ENCODE assay signal across 22 cellular contexts in genomic region chr2:32719933-32720716, GRCh38.
DNase-seq lines count a peak whose midpoint lies in the region; ATAC-seq, FAIRE-seq and TF ChIP-seq lines count a peak whose summit lies in the region.
"Had no signal": no experiment of that assay in that cellular context is flagged by ENCODE, and none has a peak within 500 bp of the region (broad histone marks: within the 10 kb centered on the region; RNA-seq: fewer than 3 reads in every experiment).

No MANE protein-coding gene starts in this region.

- DNase-seq in CD4-positive, CD25-positive, alpha-beta regulatory T cell, result no peak
- DNase-seq in dermis blood vessel endothelial cell, result peak; percentile 5
- no peak for DNase-seq in left ventricle myocardium inferior
- DNase-seq in sciatic nerve (ENCODE audit: low spot score), result no peak
- no peak for DNase-seq in CD4-positive, alpha-beta memory T cell
- no peak for DNase-seq in left colon
- no peak for DNase-seq in stimulated activated naive B cell treated with anti-CD40 and anti-IgM and Interleukin-4, amounts not matched to agents 10 μg/mL and 1 μg/mL and 100 μg/mL, for 72 hours
- no peak for DNase-seq in small intestine
- DNase-seq: C1 segment of cervical spinal cord, COR-L47, GF-D8, GM23248, HCEC 1CT, NCI-H1417, NCI-H2081 treated with DMSO at 0.1 percent for 48 hours, NCI-H524, PC-9 had no signal

- intact Hi-C loops in left ventricle myocardium inferior (cut with micrococcal nuclease), result no loop called here
- intact Hi-C loops in sciatic nerve (cut with DNase I), result no loop called here
- intact Hi-C loops in CD4-positive, alpha-beta memory T cell (cut with micrococcal nuclease), result no loop called here
- intact Hi-C loops in left colon (cut with DNase I, micrococcal nuclease), result no loop called here

- 87 to 100% (median 100%) methylated on average over 1 of the region's 1 CpG for WGBS in small intestine, 3 donors

- no peaks in the 10 kb centered on the region for H3K27me3 ChIP-seq in CD4-positive, CD25-positive, alpha-beta regulatory T cell (ENCODE audit: control insufficient read depth, insufficient read depth, low read length)
- H3K27me3 ChIP-seq in left ventricle myocardium inferior (ENCODE audit: low read depth) (no peaks in the 10 kb centered on the region), small intestine (ENCODE audit: control insufficient read depth in 2 of 2, insufficient read depth in 2 of 2, low read length in 2 of 2) (no peaks in the 10 kb centered on the region)
- H3K27me3 ChIP-seq in CD4-positive, alpha-beta memory T cell (ENCODE audit: insufficient read depth, low read length), result no peaks in the 10 kb centered on the region

- peaks cover 0 to 1% of the 10 kb centered on the region in 2 experiments for H3K9me3 ChIP-seq in CD4-positive, CD25-positive, alpha-beta regulatory T cell (ENCODE audit: control insufficient read depth in 2 of 2, low read length in 2 of 2)
- no peaks in the 10 kb centered on the region for H3K9me3 ChIP-seq in left ventricle myocardium inferior (replicated peaks)
- no peaks in the 10 kb centered on the region for H3K9me3 ChIP-seq in CD4-positive, alpha-beta memory T cell (ENCODE audit: control insufficient read depth in 1 of 2, low read length in 2 of 2)
- no peaks in the 10 kb centered on the region for H3K9me3 ChIP-seq in small intestine (ENCODE audit: control insufficient read depth, low read depth)

- H3K4me3 ChIP-seq in CD4-positive, CD25-positive, alpha-beta regulatory T cell (ENCODE audit: low read depth, low read length), result no peak overlapping the region
- H3K4me3 ChIP-seq in left ventricle myocardium inferior, result peak overlapping the region; percentile 4
- no peak overlapping the region for H3K4me3 ChIP-seq in CD4-positive, alpha-beta memory T cell (ENCODE audit: low read length in 2 of 2)
- H3K4me3 ChIP-seq in small intestine (ENCODE audit: low read depth in 1 of 2, low read length in 2 of 2), result no peak overlapping the region
- H3K4me3 ChIP-seq: GM23248, PC-9 had no signal

- ATAC-seq in CD4-positive, CD25-positive, alpha-beta regulatory T cell (ENCODE audit: low read depth in 2 of 2), result no peak
- ATAC-seq in sciatic nerve (peak; percentile 83), left colon (no peak)
- no peak for ATAC-seq in stimulated activated naive B cell treated with anti-CD40 and anti-IgM and Interleukin-4, amounts not matched to agents 10 μg/mL and 1 μg/mL and 100 μg/mL, for 72 hours (replicated peaks)

- no peaks in the 10 kb centered on the region for H3K4me1 ChIP-seq in CD4-positive, CD25-positive, alpha-beta regulatory T cell (ENCODE audit: control insufficient read depth, insufficient read depth, low read length, poor library complexity, severe bottlenecking)
- H3K4me1 ChIP-seq in left ventricle myocardium inferior (peaks cover 58% of the 10 kb centered on the region), small intestine (ENCODE audit: control insufficient read depth in 2 of 2, insufficient read depth in 1 of 2, low read depth in 1 of 2, low read length in 1 of 2) (no peaks in the 10 kb centered on the region)
- H3K4me1 ChIP-seq in CD4-positive, alpha-beta memory T cell (ENCODE audit: insufficient read depth, low read length), result no peaks in the 10 kb centered on the region

- H3K4me1 Mint-ChIP-seq in CD4-positive, CD25-positive, alpha-beta regulatory T cell, result peaks cover 17 to 32% (median 17%) of the 10 kb centered on the region in 4 donors
- peaks cover 9 to 16% (median 14%) of the 10 kb centered on the region in 4 donors for H3K4me1 Mint-ChIP-seq in CD4-positive, alpha-beta memory T cell
- H3K4me1 Mint-ChIP-seq in stimulated activated naive B cell treated with anti-CD40 and anti-IgM and Interleukin-4, amounts not matched to agents 10 μg/mL and 1 μg/mL and 100 μg/mL, for 72 hours, result peaks cover 15 to 16% of the 10 kb centered on the region in 2 donors

- no peaks in the 10 kb centered on the region for H3K27me3 Mint-ChIP-seq in CD4-positive, CD25-positive, alpha-beta regulatory T cell
- H3K27me3 Mint-ChIP-seq in CD4-positive, alpha-beta memory T cell, result no peaks in the 10 kb centered on the region
- no peaks in the 10 kb centered on the region for H3K27me3 Mint-ChIP-seq in stimulated activated naive B cell treated with anti-CD40 and anti-IgM and Interleukin-4, amounts not matched to agents 10 μg/mL and 1 μg/mL and 100 μg/mL, for 72 hours

- no peak overlapping the region for H3K27ac ChIP-seq in CD4-positive, CD25-positive, alpha-beta regulatory T cell (ENCODE audit: insufficient read depth, low read length, poor library complexity, severe bottlenecking)
- H3K27ac ChIP-seq in left ventricle myocardium inferior (replicated peaks), result peak overlapping the region; percentile 89
- no peak overlapping the region for H3K27ac ChIP-seq in CD4-positive, alpha-beta memory T cell (ENCODE audit: low read depth, low read length)
- no peak overlapping the region for H3K27ac ChIP-seq in small intestine (ENCODE audit: low read depth in 1 of 2, low read length in 1 of 2)
- H3K27ac ChIP-seq: GM23248, HL-60, PC-9 had no signal

- POLR2A ChIA-PET in CD4-positive, alpha-beta memory T cell (lab: Charles Lee; ENCODE audit: partially characterized antibody), result no interaction called here

- CTCF ChIA-PET in CD4-positive, alpha-beta memory T cell (lab: Charles Lee; ENCODE audit: partially characterized antibody), result no interaction called here

- no peak for TF ChIP-seq CTCF in left ventricle myocardium inferior (IDR thresholded peaks at IDR 0.05; ENCODE audit: borderline replicate concordance)

- no peak overlapping the region for H3K4me3 Mint-ChIP-seq in CD4-positive, CD25-positive, alpha-beta regulatory T cell
- H3K4me3 Mint-ChIP-seq in CD4-positive, alpha-beta memory T cell, result no peak overlapping the region
- H3K4me3 Mint-ChIP-seq in stimulated activated naive B cell treated with anti-CD40 and anti-IgM and Interleukin-4, amounts not matched to agents 10 μg/mL and 1 μg/mL and 100 μg/mL, for 72 hours, result no peak overlapping the region

- no peak for FAIRE-seq in small intestine (lab: Jason Lieb, UNC)
- FAIRE-seq: A204.1, GM12891, GM18507, HTR-8/SVneo had no signal

- peaks cover 4% of the 10 kb centered on the region for H3K36me3 ChIP-seq in CD4-positive, CD25-positive, alpha-beta regulatory T cell (ENCODE audit: control insufficient read depth, insufficient read depth, low read length)
- H3K36me3 ChIP-seq in left ventricle myocardium inferior (no peaks in the 10 kb centered on the region), small intestine (ENCODE audit: control insufficient read depth in 2 of 2, insufficient read depth in 2 of 2, low read length in 2 of 2) (peaks cover 0 to 2% of the 10 kb centered on the region in 2 donors)
- no peaks in the 10 kb centered on the region for H3K36me3 ChIP-seq in CD4-positive, alpha-beta memory T cell (ENCODE audit: insufficient read depth, low read length)

- H3K36me3 Mint-ChIP-seq in CD4-positive, CD25-positive, alpha-beta regulatory T cell, result peaks cover 42% of the 10 kb centered on the region
- H3K36me3 Mint-ChIP-seq in CD4-positive, alpha-beta memory T cell, result peaks cover 45 to 63% of the 10 kb centered on the region in 2 donors
- H3K36me3 Mint-ChIP-seq in stimulated activated naive B cell treated with anti-CD40 and anti-IgM and Interleukin-4, amounts not matched to agents 10 μg/mL and 1 μg/mL and 100 μg/mL, for 72 hours, result peaks cover 45 to 65% of the 10 kb centered on the region in 2 donors

- H3K9me3 Mint-ChIP-seq in CD4-positive, CD25-positive, alpha-beta regulatory T cell, result peaks cover 0 to 9% (median 0%) of the 10 kb centered on the region in 7 donors
- peaks cover 0 to 5% (median under 1%) of the 10 kb centered on the region in 8 donors for H3K9me3 Mint-ChIP-seq in CD4-positive, alpha-beta memory T cell
- peaks cover 5 to 7% of the 10 kb centered on the region in 2 donors for H3K9me3 Mint-ChIP-seq in stimulated activated naive B cell treated with anti-CD40 and anti-IgM and Interleukin-4, amounts not matched to agents 10 μg/mL and 1 μg/mL and 100 μg/mL, for 72 hours

- H3K27ac Mint-ChIP-seq in CD4-positive, CD25-positive, alpha-beta regulatory T cell, result peak overlapping the region in 2 of 3 donors; percentile 55 to 69
- no peak overlapping the region for H3K27ac Mint-ChIP-seq in CD4-positive, alpha-beta memory T cell
- no peak overlapping the region for H3K27ac Mint-ChIP-seq in stimulated activated naive B cell treated with anti-CD40 and anti-IgM and Interleukin-4, amounts not matched to agents 10 μg/mL and 1 μg/mL and 100 μg/mL, for 72 hours

Comparison
In these comparisons a context has a peak if more than half of its experiments do, and no peak if none do; other contexts are left out.
1. H3K27ac Mint-ChIP-seq: peak in CD4-positive, CD25-positive, alpha-beta regulatory T cell (2 of 3); none in CD4-positive, alpha-beta memory T cell (0 of 7) and stimulated activated naive B cell treated with anti-CD40 and anti-IgM and Interleukin-4, amounts not matched to agents 10 μg/mL and 1 μg/mL and 100 μg/mL, for 72 hours (single experiment).